Comparison of ENCODE assay signal across 1 cellular context in the genomic region with DNA sequence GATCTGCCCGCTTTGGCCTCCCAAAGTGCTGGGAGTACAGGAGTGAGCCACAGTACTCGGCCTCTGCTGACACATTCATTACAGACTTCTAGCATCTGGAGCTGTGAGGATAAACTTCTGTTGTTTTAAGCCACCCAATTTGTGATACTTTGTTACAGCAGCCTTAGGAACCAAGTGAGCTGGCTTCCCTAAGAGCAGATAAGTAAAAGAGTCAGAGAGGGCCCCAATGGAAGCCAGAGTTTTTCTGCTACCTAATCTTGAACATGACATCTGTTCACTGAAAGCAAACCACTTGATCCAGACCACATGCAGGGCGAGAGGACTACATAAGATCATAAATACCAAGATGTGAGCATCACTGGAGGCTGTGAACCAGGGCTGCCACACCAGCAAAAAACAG.
A peak's percentile ranks its signal among the peaks of the same experiment; 100 is the strongest.
TF ChIP-seq lines count a peak whose summit lies in the region.

No MANE protein-coding gene starts in this region.

TF ChIP-seq in K562, 482 proteins besides CTCF, POLR2A, EP300 and RAD21 (continued from another document):
- TF ChIP-seq TAF7 (tag; IDR thresholded peaks at IDR 0.05) (no peak), ZNF668 (CRISPR knock-in tag; IDR thresholded peaks at IDR 0.05) (no peak), DDX20 (tag; IDR thresholded peaks at IDR 0.05; ENCODE audit: low read depth) (no peak), FOXM1 (IDR thresholded peaks at IDR 0.05; ENCODE audit: low read depth) (peak; percentile 17; the same call in 1 of the 2 replicates), FOXM1 (CRISPR knock-in tag; IDR thresholded peaks at IDR 0.05; ENCODE audit: low read depth) (no peak), ZNF184 (CRISPR knock-in tag; IDR thresholded peaks at IDR 0.05) (no peak), RFX5 (IDR thresholded peaks at IDR 0.05; ENCODE audit: low read depth, low read length) (no peak), ARID1B (IDR thresholded peaks at IDR 0.05) (peak; percentile 60), POLR2AphosphoS5 (IDR thresholded peaks at IDR 0.05; ENCODE audit: control insufficient read depth, insufficient read depth, low read depth, low read length) (peak; percentile 78), TBP (optimal IDR thresholded peaks at IDR 0.05; ENCODE audit: low read depth, low read length) (peak; percentile 68), LCOR (CRISPR knock-in tag; IDR thresholded peaks at IDR 0.05) (0 out of 2 replicates have a peak, but pooled peaks have one; percentile 30), POLR2H (tag; IDR thresholded peaks at IDR 0.05; ENCODE audit: low read depth) (no peak), ZNF436 (CRISPR knock-in tag; IDR thresholded peaks at IDR 0.05) (no peak), PCBP1 (IDR thresholded peaks at IDR 0.05; ENCODE audit: low read depth, low read length, poor library complexity, severe bottlenecking) (no peak), GATA2 (CRISPR knock-in tag; IDR thresholded peaks at IDR 0.05) (peak; percentile 73; the same call in 1 of the 2 replicates), ZKSCAN8 (CRISPR knock-in tag; IDR thresholded peaks at IDR 0.05) (no peak), FOXA3 (CRISPR knock-in tag; conservative IDR thresholded peaks at IDR 0.05 in 1 of 2, IDR thresholded peaks at IDR 0.05 in 1 of 2) (0 out of 4 replicates have a peak, but pooled peaks of 1 of the 2 experiments have one; percentile 17), SMC3 (conservative IDR thresholded peaks at IDR 0.05; ENCODE audit: insufficient read depth, low read depth, low read length) (no peak), ZNF347 (CRISPR knock-in tag; IDR thresholded peaks at IDR 0.05; ENCODE audit: low read depth) (no peak), CBFA2T2 (conservative IDR thresholded peaks at IDR 0.05) (peak; percentile 83), NFIC (IDR thresholded peaks at IDR 0.05) (0 out of 2 replicates have a peak, but pooled peaks have one; percentile 28), XRCC4 (IDR thresholded peaks at IDR 0.05; ENCODE audit: extremely low read depth, insufficient read depth, insufficient read length) (no peak), MEIS2 (IDR thresholded peaks at IDR 0.05; ENCODE audit: partially characterized antibody) (peak; percentile 43)
- TF ChIP-seq, protein P1, sequence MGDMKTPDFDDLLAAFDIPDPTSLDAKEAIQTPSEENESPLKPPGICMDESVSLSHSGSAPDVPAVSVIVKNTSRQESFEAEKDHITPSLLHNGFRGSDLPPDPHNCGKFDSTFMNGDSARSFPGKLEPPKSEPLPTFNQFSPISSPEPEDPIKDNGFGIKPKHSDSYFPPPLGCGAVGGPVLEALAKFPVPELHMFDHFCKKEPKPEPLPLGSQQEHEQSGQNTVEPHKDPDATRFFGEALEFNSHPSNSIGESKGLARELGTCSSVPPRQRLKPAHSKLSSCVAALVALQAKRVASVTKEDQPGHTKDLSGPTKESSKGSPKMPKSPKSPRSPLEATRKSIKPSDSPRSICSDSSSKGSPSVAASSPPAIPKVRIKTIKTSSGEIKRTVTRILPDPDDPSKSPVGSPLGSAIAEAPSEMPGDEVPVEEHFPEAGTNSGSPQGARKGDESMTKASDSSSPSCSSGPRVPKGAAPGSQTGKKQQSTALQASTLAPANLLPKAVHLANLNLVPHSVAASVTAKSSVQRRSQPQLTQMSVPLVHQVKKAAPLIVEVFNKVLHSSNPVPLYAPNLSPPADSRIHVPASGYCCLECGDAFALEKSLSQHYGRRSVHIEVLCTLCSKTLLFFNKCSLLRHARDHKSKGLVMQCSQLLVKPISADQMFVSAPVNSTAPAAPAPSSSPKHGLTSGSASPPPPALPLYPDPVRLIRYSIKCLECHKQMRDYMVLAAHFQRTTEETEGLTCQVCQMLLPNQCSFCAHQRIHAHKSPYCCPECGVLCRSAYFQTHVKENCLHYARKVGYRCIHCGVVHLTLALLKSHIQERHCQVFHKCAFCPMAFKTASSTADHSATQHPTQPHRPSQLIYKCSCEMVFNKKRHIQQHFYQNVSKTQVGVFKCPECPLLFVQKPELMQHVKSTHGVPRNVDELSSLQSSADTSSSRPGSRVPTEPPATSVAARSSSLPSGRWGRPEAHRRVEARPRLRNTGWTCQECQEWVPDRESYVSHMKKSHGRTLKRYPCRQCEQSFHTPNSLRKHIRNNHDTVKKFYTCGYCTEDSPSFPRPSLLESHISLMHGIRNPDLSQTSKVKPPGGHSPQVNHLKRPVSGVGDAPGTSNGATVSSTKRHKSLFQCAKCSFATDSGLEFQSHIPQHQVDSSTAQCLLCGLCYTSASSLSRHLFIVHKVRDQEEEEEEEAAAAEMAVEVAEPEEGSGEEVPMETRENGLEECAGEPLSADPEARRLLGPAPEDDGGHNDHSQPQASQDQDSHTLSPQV (IDR thresholded peaks at IDR 0.05): 0 out of 2 replicates have a peak, but pooled peaks have one; percentile 45
- TF ChIP-seq, protein P2, sequence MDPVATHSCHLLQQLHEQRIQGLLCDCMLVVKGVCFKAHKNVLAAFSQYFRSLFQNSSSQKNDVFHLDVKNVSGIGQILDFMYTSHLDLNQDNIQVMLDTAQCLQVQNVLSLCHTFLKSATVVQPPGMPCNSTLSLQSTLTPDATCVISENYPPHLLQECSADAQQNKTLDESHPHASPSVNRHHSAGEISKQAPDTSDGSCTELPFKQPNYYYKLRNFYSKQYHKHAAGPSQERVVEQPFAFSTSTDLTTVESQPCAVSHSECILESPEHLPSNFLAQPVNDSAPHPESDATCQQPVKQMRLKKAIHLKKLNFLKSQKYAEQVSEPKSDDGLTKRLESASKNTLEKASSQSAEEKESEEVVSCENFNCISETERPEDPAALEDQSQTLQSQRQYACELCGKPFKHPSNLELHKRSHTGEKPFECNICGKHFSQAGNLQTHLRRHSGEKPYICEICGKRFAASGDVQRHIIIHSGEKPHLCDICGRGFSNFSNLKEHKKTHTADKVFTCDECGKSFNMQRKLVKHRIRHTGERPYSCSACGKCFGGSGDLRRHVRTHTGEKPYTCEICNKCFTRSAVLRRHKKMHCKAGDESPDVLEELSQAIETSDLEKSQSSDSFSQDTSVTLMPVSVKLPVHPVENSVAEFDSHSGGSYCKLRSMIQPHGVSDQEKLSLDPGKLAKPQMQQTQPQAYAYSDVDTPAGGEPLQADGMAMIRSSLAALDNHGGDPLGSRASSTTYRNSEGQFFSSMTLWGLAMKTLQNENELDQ (CRISPR knock-in tag; IDR thresholded peaks at IDR 0.05; ENCODE audit: borderline replicate concordance): no peak
- TF ChIP-seq, protein P3, sequence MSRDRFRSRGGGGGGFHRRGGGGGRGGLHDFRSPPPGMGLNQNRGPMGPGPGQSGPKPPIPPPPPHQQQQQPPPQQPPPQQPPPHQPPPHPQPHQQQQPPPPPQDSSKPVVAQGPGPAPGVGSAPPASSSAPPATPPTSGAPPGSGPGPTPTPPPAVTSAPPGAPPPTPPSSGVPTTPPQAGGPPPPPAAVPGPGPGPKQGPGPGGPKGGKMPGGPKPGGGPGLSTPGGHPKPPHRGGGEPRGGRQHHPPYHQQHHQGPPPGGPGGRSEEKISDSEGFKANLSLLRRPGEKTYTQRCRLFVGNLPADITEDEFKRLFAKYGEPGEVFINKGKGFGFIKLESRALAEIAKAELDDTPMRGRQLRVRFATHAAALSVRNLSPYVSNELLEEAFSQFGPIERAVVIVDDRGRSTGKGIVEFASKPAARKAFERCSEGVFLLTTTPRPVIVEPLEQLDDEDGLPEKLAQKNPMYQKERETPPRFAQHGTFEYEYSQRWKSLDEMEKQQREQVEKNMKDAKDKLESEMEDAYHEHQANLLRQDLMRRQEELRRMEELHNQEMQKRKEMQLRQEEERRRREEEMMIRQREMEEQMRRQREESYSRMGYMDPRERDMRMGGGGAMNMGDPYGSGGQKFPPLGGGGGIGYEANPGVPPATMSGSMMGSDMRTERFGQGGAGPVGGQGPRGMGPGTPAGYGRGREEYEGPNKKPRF (IDR thresholded peaks at IDR 0.05; ENCODE audit: low read depth, low read length): no peak
